Comparison of ENCODE assay signal across 8 cellular contexts in genomic region chr2:98454500-98455235, GRCh38. TPM values are rescaled to one million over a fixed set of nuclear protein-coding genes. Genes with fewer than 3 reads are reported as not detected.
DNase-seq lines count a peak whose midpoint lies in the region; ATAC-seq and TF ChIP-seq lines count a peak whose summit lies in the region.

No MANE protein-coding gene starts in this region.

- H3K9me3 ChIP-seq in T-helper 17 cell (ENCODE audit: control insufficient read depth, low read length, poor library complexity, severe bottlenecking) (no peaks in the 10 kb centered on the region), iPS-18a (ENCODE audit: control insufficient read depth, low read depth, low read length) (no peaks in the 10 kb centered on the region)

- no peak overlapping the region for H3K9ac ChIP-seq in iPS-18a (ENCODE audit: low read length)

- no peaks in the 10 kb centered on the region for H3K36me3 Mint-ChIP-seq in T-helper 17 cell (ENCODE audit: low read depth)

- peaks cover 82% of the 10 kb centered on the region for H3K4me1 Mint-ChIP-seq in T-helper 17 cell

- peak overlapping the region; percentile 85 for H3K4me3 Mint-ChIP-seq in T-helper 17 cell

- H3K4me3 ChIP-seq in iPS-18a (ENCODE audit: low read length): peak overlapping the region; percentile 26

- no peaks in the 10 kb centered on the region for H3K27me3 Mint-ChIP-seq in T-helper 17 cell

- peak; percentile 47 for ATAC-seq in HG02678 (IDR thresholded peaks at IDR 0.05; ENCODE audit: unreplicated experiment)
- ATAC-seq in T-helper 17 cell: peak; percentile 55
- no peak for ATAC-seq in foreskin keratinocyte
- ATAC-seq in GM21737 (IDR thresholded peaks at IDR 0.05; ENCODE audit: unreplicated experiment): no peak

- H3K27ac ChIP-seq in iPS-18a (ENCODE audit: low read length) (no peak overlapping the region), foreskin keratinocyte (no peak overlapping the region)

- no peak for TF ChIP-seq CTCF in foreskin keratinocyte (conservative IDR thresholded peaks at IDR 0.05)

- DNase-seq in EH (ENCODE audit: low read depth) (peak; percentile 55), T-helper 17 cell (no peak), foreskin keratinocyte (no peak), D341Med (ENCODE audit: low spot score) (no peak), germinal center (ENCODE audit: low spot score) (no peak)

- no peaks in the 10 kb centered on the region for H3K36me3 ChIP-seq in iPS-18a (ENCODE audit: control insufficient read depth, low read depth, low read length)

- H3K27ac Mint-ChIP-seq in T-helper 17 cell: peak overlapping the region; percentile 98

- H3K27me3 ChIP-seq in iPS-18a (ENCODE audit: control insufficient read depth, insufficient read depth, low read length): no peaks in the 10 kb centered on the region
- H3K27me3 ChIP-seq in foreskin keratinocyte: no peaks in the 10 kb centered on the region

- H3K4me1 ChIP-seq in iPS-18a (ENCODE audit: control insufficient read depth, low read depth, low read length) (peaks cover 38% of the 10 kb centered on the region), foreskin keratinocyte (peaks cover 10% of the 10 kb centered on the region)

RNA-seq across cellular contexts. Expression of gene INPP4A, which starts 10.0 kb away (rescaled TPM):
- total RNA-seq in T-helper 17 cell: 100 to 1,000 TPM; 109 to 110 TPM
- 12.4 and 13.1 TPM in 2 replicates for total RNA-seq in foreskin keratinocyte
- 2.9 and 3.0 TPM in 2 replicates for polyA plus RNA-seq in foreskin keratinocyte

Comparison
In these comparisons a context has a peak if more than half of its experiments do, and no peak if none do; other contexts are left out.
1. ATAC-seq: peak in HG02678 (single experiment) and T-helper 17 cell (single experiment); none in foreskin keratinocyte (single experiment) and GM21737 (single experiment).